ENCODE assay signal across 20 cellular contexts in the genomic region with DNA sequence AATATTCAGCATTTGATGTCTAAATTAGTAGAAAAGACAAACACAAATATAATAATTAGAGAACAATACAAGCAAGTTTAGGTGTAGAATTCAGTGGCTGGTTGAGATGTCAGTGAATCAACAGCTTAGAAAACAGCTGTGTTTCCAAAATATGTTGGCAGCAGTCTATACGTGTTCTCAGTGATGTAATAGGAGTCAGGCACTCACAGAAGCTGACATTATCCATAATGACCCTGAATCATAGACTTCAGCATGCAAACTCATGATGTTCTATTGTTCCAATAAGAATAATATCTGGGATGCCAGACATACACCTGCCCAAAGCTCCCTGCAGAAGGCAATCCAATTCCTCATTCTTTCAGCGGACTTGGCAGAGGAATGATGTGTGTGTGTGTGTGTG.
DNase-seq lines count a peak whose midpoint lies in the region; ATAC-seq, FAIRE-seq and TF ChIP-seq lines count a peak whose summit lies in the region.
"Had no signal": no experiment of that assay in that cellular context is flagged by ENCODE, and none has a peak within 500 bp of the region (broad histone marks: within the 10 kb centered on the region; RNA-seq: fewer than 3 reads in every experiment).

No MANE protein-coding gene starts in this region.

- H4K20me1 ChIP-seq in PC-3 (ENCODE audit: low read length), result no peaks in the 10 kb centered on the region

- peak; percentile 54 for DNase-seq in AG10803 (ENCODE audit: low read depth)
- DNase-seq in MG63, result peak; percentile 10
- DNase-seq in NCI-H2196 treated with DMSO at 0.1 percent for 48 hours (lab: John Stamatoyannopoulos, UW; ENCODE audit: unreplicated experiment), result peak; percentile 53
- DNase-seq in GM19239 (ENCODE audit: insufficient read length, low spot score), result no peak
- no peak for DNase-seq in HPDE6-E6E7 (ENCODE audit: extremely low spot score)
- no peak for DNase-seq in ascending aorta (ENCODE audit: low spot score in 2 of 2)
- no peak for DNase-seq in PC-3
- DNase-seq: activated CD8-positive, alpha-beta memory T cell treated with anti-CD3 and anti-CD28 coated beads, Interleukin-2, amount 50 U/mL, for 4 hours; aorta; Calu3; GF-D8; natural killer cell; NCI-H2171; T-helper 9 cell; uterus had no signal

- no peak overlapping the region for H3K4me2 ChIP-seq in PC-3 (ENCODE audit: low read length)

- no peaks in the 10 kb centered on the region for H3K36me3 ChIP-seq in MG63
- H3K36me3 ChIP-seq in ascending aorta, result no peaks in the 10 kb centered on the region
- no peaks in the 10 kb centered on the region for H3K36me3 ChIP-seq in PC-3 (ENCODE audit: low read depth, low read length)
- H3K36me3 ChIP-seq: uterus had no signal

- no peaks in the 10 kb centered on the region for H3K79me2 ChIP-seq in PC-3 (ENCODE audit: low read length)

- no peaks in the 10 kb centered on the region for H3K9me3 ChIP-seq in MG63
- H3K9me3 ChIP-seq in ascending aorta, result no peaks in the 10 kb centered on the region
- no peaks in the 10 kb centered on the region for H3K9me3 ChIP-seq in PC-3 (ENCODE audit: low read length)
- H3K9me3 ChIP-seq: uterus had no signal

- intact Hi-C loops in ascending aorta (cut with DNase I), result no loop called here
- intact Hi-C loops in PC-3 (cut with micrococcal nuclease), result no loop called here

- no peak overlapping the region for H2AFZ ChIP-seq in PC-3 (ENCODE audit: low read length)

- no TSS peak for BruUV-seq in PC-3 (replicated peaks; lab: Mats Ljungman, UMichigan)

- TF ChIP-seq CTCF in AG10803 (conservative IDR thresholded peaks at IDR 0.05; ENCODE audit: low read length) (no peak), ascending aorta (IDR thresholded peaks at IDR 0.05) (no peak), PC-3 (conservative IDR thresholded peaks at IDR 0.05; ENCODE audit: low read depth, low read length) (no peak)

- ATAC-seq in esophagus mucosa (peak; percentile 33), PC-3 (no peak)
- ATAC-seq: natural killer cell had no signal

- no peak for FAIRE-seq in GM19239 (lab: Jason Lieb, UNC)
- FAIRE-seq: endothelial cell of umbilical vein, GM12892, islet of Langerhans had no signal

- H3K27me3 ChIP-seq in MG63, result no peaks in the 10 kb centered on the region
- no peaks in the 10 kb centered on the region for H3K27me3 ChIP-seq in ascending aorta
- no peaks in the 10 kb centered on the region for H3K27me3 ChIP-seq in PC-3 (ENCODE audit: low read length)
- H3K27me3 ChIP-seq: uterus had no signal

- H3K9ac ChIP-seq in PC-3 (ENCODE audit: low read length), result no peak overlapping the region

- H3K4me1 ChIP-seq in ascending aorta (peaks cover 0 to 3% of the 10 kb centered on the region in 2 donors), PC-3 (ENCODE audit: insufficient read depth, low read length) (no peaks in the 10 kb centered on the region)

- H3F3A ChIP-seq in PC-3 (ENCODE audit: low read length, unreplicated experiment), result no peaks in the 10 kb centered on the region

- CTCF ChIA-PET in PC-3 (lab: Charles Lee), result no interaction called here

- H3K9me2 ChIP-seq in PC-3 (replicated peaks; ENCODE audit: low read length), result no peaks in the 10 kb centered on the region

- H3K27ac ChIP-seq in ascending aorta (no peak overlapping the region), PC-3 (ENCODE audit: low read length) (no peak overlapping the region)
- H3K27ac ChIP-seq: coronary artery had no signal

- no peak overlapping the region for H3K4me3 ChIP-seq in AG10803 (ENCODE audit: low read length)
- H3K4me3 ChIP-seq in MG63, result no peak overlapping the region
- no peak overlapping the region for H3K4me3 ChIP-seq in ascending aorta
- no peak overlapping the region for H3K4me3 ChIP-seq in PC-3 (ENCODE audit: low read length)
- H3K4me3 ChIP-seq: coronary artery, uterus had no signal

- POLR2A ChIA-PET in PC-3 (lab: Charles Lee; ENCODE audit: unreplicated experiment), result no interaction called here

Comparison
In these comparisons a context has a peak if more than half of its experiments do, and no peak if none do; other contexts are left out.
1. DNase-seq: peak in AG10803 (single experiment), MG63 (single experiment) and NCI-H2196 treated with DMSO at 0.1 percent for 48 hours (single experiment); none in GM19239 (single experiment), HPDE6-E6E7 (single experiment), ascending aorta (0 of 2) and PC-3 (single experiment).